ENCODE assay signal across 34 cellular contexts in genomic region chr7:131610007-131610406, GRCh38.
"Had no signal": no experiment of that assay in that cellular context is flagged by ENCODE, and none has a peak within 500 bp of the region (broad histone marks: within the 10 kb centered on the region; RNA-seq: fewer than 3 reads in every experiment).

No MANE protein-coding gene starts in this region.

- H3K4me1 ChIP-seq: adrenal gland, body of pancreas, psoas muscle, stomach, vagina had no signal

- H3K9ac ChIP-seq: parathyroid adenoma had no signal

- H3K36me3 ChIP-seq: adrenal gland, sigmoid colon, stomach, thyroid gland, upper lobe of left lung, vagina, WERI-Rb-1 had no signal

- ATAC-seq: activated CD4-positive, CD25-positive, alpha-beta regulatory T cell treated with anti-CD3 and anti-CD28 coated beads, Interleukin-2, amount 50 U/mL, for 24 hours; body of pancreas; left cardiac atrium; naive thymus-derived CD8-positive, alpha-beta T cell; stimulated activated memory B cell treated with anti-CD40 and anti-IgM and Interleukin-4, amounts not matched to agents 10 μg/mL and 1 μg/mL and 100 μg/mL, for 72 hours had no signal

- H3K27me3 ChIP-seq: body of pancreas, sigmoid colon, thyroid gland, upper lobe of left lung, vagina had no signal

- H3K27ac ChIP-seq: adrenal gland, body of pancreas, parathyroid adenoma, psoas muscle, sigmoid colon, stomach, thyroid gland, upper lobe of left lung, vagina, WERI-Rb-1 had no signal

- H3K79me2 ChIP-seq: parathyroid adenoma had no signal

- DNase-seq: activated CD4-positive, alpha-beta T cell treated with anti-CD3 and anti-CD28 coated beads for 48 hours; activated CD4-positive, alpha-beta T cell treated with anti-CD3 and anti-CD28 coated beads, Interleukin-2, amount 50 U/mL, for 48 hours; activated CD8-positive, alpha-beta memory T cell treated with anti-CD3 and anti-CD28 coated beads for 24 hours; activated effector memory CD4-positive, alpha-beta T cell treated with anti-CD3 and anti-CD28 coated beads, Interleukin-2, amount 50 U/mL, for 16 hours; activated naive CD4-positive, alpha-beta T cell treated with anti-CD3 and anti-CD28 coated beads for 36 hours; activated naive CD8-positive, alpha-beta T cell treated with anti-CD3 and anti-CD28 coated beads for 36 hours; adrenal gland; aorta; body of pancreas; dermis blood vessel endothelial cell; effector CD4-positive, alpha-beta T cell; glutamatergic neuron; left cardiac atrium; mammary epithelial cell; naive thymus-derived CD8-positive, alpha-beta T cell; occipital lobe; psoas muscle; sigmoid colon; stimulated activated CD4-positive, alpha-beta T cell treated with anti-CD3 and anti-CD28 coated beads, Interleukin-1b, Interleukin-23, amount 100 ng/mL, for 48 hours; stimulated activated CD4-positive, alpha-beta T cell treated with anti-CD3 and anti-CD28 coated beads, Interleukin-4, amount 100 ng/mL, for 4 hours; stimulated activated CD8-positive, alpha-beta memory T cell treated with anti-CD3 and anti-CD28 coated beads, Interleukin-4, amount 100 ng/mL, for 48 hours; stomach; thyroid gland; WERI-Rb-1 had no signal

- H3K9me3 ChIP-seq: adrenal gland, body of pancreas, psoas muscle, sigmoid colon, stomach, thyroid gland, upper lobe of left lung, vagina had no signal

- FAIRE-seq: colon, endometrium, frontal cortex, islet of Langerhans had no signal

- H3K4me3 ChIP-seq: adrenal gland, body of pancreas, psoas muscle, sigmoid colon, smooth muscle cell, stomach, thyroid gland, upper lobe of left lung, vagina had no signal

- H2AFZ ChIP-seq: parathyroid adenoma had no signal

- H3K4me2 ChIP-seq: smooth muscle cell had no signal
